In the genomic region with DNA sequence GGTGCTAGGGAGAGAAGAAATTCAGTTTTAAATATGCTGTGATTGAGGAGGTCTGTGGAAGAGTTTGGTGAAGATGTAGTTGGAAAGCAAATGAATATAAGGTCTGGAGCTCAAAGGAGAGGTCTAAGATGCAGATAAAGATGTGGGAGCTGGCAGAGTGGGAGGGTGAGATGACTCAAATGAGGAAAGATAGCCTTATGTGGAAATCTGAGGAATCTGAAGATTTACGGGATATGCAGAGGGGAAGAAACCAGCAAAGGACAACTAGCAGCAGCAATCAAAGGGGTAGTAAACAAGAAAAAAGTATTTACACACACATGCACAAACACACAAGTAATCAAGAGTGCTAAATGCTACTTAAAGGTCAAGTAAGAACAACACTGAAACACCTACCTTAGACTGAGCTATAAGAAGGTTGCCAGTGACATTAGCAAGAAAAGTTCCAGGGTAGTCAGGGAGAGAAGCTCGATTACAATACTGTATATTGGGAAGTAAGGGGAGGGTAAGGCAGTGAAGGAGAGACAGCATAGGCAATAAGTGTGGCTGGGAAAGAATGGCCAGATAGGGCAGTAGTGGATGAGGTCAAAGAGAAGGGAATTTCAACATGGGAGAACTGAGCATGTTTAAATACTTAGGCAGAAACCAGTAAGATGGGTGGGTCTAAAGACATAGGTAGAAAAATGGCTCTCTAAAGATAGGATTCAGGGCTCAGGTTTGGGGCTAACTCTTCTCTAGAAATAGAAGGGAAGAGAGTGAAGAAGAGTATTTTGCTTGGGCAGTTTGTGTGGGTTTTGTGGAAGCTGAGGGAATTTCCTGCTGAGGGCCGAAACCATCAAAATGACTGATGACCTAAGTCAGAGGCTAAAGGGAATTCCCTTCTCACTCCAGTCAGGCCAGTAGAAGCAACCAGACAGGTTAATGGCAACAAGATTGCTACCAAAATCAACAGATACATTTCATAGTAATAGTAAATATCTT, we compare ENCODE assay signal across 9 cellular contexts. TPM values are rescaled to one million over a fixed set of nuclear protein-coding genes. Genes with fewer than 3 reads are reported as not detected.
A peak's percentile ranks its signal among the peaks of the same experiment; 100 is the strongest.
DNase-seq lines count a peak whose midpoint lies in the region; ATAC-seq and TF ChIP-seq lines count a peak whose summit lies in the region.
"Had no signal": no experiment of that assay in that cellular context is flagged by ENCODE, and none has a peak within 500 bp of the region (broad histone marks: within the 10 kb centered on the region; RNA-seq: fewer than 3 reads in every experiment).

No MANE protein-coding gene starts in this region.

- in situ Hi-C loops in GM13976 (cut with MboI; ENCODE audit: low sequenced_read_pairs, unreplicated experiment): no loop called here

- H3K27me3 ChIP-seq in iPS-15b (ENCODE audit: control insufficient read depth, insufficient read depth, low read length): no peaks in the 10 kb centered on the region
- H3K27me3 ChIP-seq in psoas muscle (ENCODE audit: insufficient read depth in 3 of 3, low read length in 2 of 3): no peaks in the 10 kb centered on the region

- intact Hi-C loops in psoas muscle (cut with DNase I): no loop called here

- ATAC-seq in GM21447 (IDR thresholded peaks at IDR 0.05; ENCODE audit: unreplicated experiment): peak; percentile 87
- ATAC-seq in HG03432 (IDR thresholded peaks at IDR 0.05; ENCODE audit: unreplicated experiment): peak; percentile 89
- no peak for ATAC-seq in psoas muscle

- WGBS in psoas muscle, 3 donors: 81 to 93% (median 91%) methylated on average over 3 of the region's 3 CpGs

- peaks cover 4% of the 10 kb centered on the region for H3K4me1 ChIP-seq in iPS-15b (ENCODE audit: control insufficient read depth, insufficient read depth, low read length)
- peaks cover 7% of the 10 kb centered on the region for H3K4me1 ChIP-seq in psoas muscle

- TF ChIP-seq CTCF in GM13976 (IDR thresholded peaks at IDR 0.05; ENCODE audit: borderline replicate concordance, control extremely low read depth, extremely low read depth, insufficient read depth, missing control alignments): no peak
- no peak for TF ChIP-seq CTCF in psoas muscle (IDR thresholded peaks at IDR 0.05)

- H3K9me3 ChIP-seq in iPS-15b (ENCODE audit: control insufficient read depth, insufficient read depth, low read length) (no peaks in the 10 kb centered on the region), psoas muscle (no peaks in the 10 kb centered on the region)

- no peak overlapping the region for H3K4me3 ChIP-seq in iPS-15b (ENCODE audit: low read depth, low read length)
- no peak overlapping the region for H3K4me3 ChIP-seq in psoas muscle
- H3K4me3 ChIP-seq: lung had no signal

- H3K9ac ChIP-seq in iPS-15b (ENCODE audit: low read depth, low read length): peak overlapping the region; percentile 39

- no peak overlapping the region for H3K27ac ChIP-seq in psoas muscle

- DNase-seq in GM13976 (ENCODE audit: low spot score): peak; percentile 64
- DNase-seq in psoas muscle: no peak
- DNase-seq in activated naive CD4-positive, alpha-beta T cell treated with anti-CD3 and anti-CD28 coated beads, Interleukin-2, amount 50 U/mL, for 16 hours: no peak
- DNase-seq in HuH-7 (ENCODE audit: low spot score): no peak
- DNase-seq in HUDEP-2 (lab: John Stamatoyannopoulos, UW; ENCODE audit: unreplicated experiment in 76 of 76): no peak

- H3K36me3 ChIP-seq in iPS-15b (ENCODE audit: control insufficient read depth, insufficient read depth, low read length) (no peaks in the 10 kb centered on the region), psoas muscle (ENCODE audit: insufficient read depth in 1 of 2, low read depth in 1 of 2) (no peaks in the 10 kb centered on the region)

RNA-seq across cellular contexts. Expression of a gene that starts 8.9 kb away (rescaled TPM):
- total RNA-seq in psoas muscle: 1 to 10 TPM; 4.5 to 8.0 (median 5.6) TPM
- polyA plus RNA-seq in psoas muscle: 1 to 10 TPM; 3.7 to 5.5 (median 4.3) TPM

Comparison
In these comparisons a context has a peak if more than half of its experiments do, and no peak if none do; other contexts are left out.
1. ATAC-seq: peak in GM21447 (single experiment) and HG03432 (single experiment); none in psoas muscle (0 of 4).